In genomic region chr20:55194947-55195346, GRCh38 we compare ENCODE assay signal across 29 cellular contexts.
"Had no signal": no experiment of that assay in that cellular context is flagged by ENCODE, and none has a peak within 500 bp of the region (broad histone marks: within the 10 kb centered on the region; RNA-seq: fewer than 3 reads in every experiment).

No MANE protein-coding gene starts in this region.

- H3K9me3 ChIP-seq: ascending aorta had no signal

- H3K4me3 ChIP-seq: ascending aorta, cardiac muscle cell had no signal

- H3K27me3 ChIP-seq: ascending aorta, cardiac muscle cell had no signal

- H3K36me3 ChIP-seq: ascending aorta, cardiac muscle cell had no signal

- FAIRE-seq: bronchial epithelial cell, TTC549 had no signal

- ATAC-seq: activated CD8-positive, alpha-beta T cell treated with anti-CD3 and anti-CD28 coated beads for 36 hours; activated naive CD8-positive, alpha-beta T cell treated with anti-CD3 and anti-CD28 coated beads, Interleukin-2, amount 50 U/mL, for 24 hours; T-cell; T-helper 17 cell had no signal

- DNase-seq: activated B cell treated with CpG ODN at 0.5 μM for 24 hours; activated CD4-positive, alpha-beta memory T cell treated with anti-CD3 and anti-CD28 coated beads for 36 hours; activated CD4-positive, alpha-beta T cell treated with anti-CD3 and anti-CD28 coated beads for 4 hours; activated CD4-positive, alpha-beta T cell treated with anti-CD3 and anti-CD28 coated beads, Interleukin-2, amount 10 ng/mL, durations not matched to agents 24 days and 14 days; activated CD4-positive, alpha-beta T cell treated with anti-CD3 and anti-CD28 coated beads, Interleukin-2, amount 50 U/mL, for 1 hour; activated CD4-positive, alpha-beta T cell treated with anti-CD3 and anti-CD28 coated beads, Interleukin-2, amount 50 U/mL, for 4 hours; activated CD4-positive, CD25-positive, alpha-beta regulatory T cell treated with anti-CD3 and anti-CD28 coated beads, Interleukin-2, amount 50 U/mL, for 72 hours; activated CD8-positive, alpha-beta memory T cell treated with anti-CD3 and anti-CD28 coated beads, Interleukin-2, amount 50 U/mL, for 48 hours; activated CD8-positive, alpha-beta T cell treated with anti-CD3 and anti-CD28 coated beads for 36 hours; activated effector memory CD4-positive, alpha-beta T cell treated with Interleukin-2 at 50 U/mL for 16 hours; activated gamma-delta T cell; activated naive CD4-positive, alpha-beta T cell treated with anti-CD3 and anti-CD28 coated beads, Interleukin-2, amount 10 ng/mL, durations not matched to agents 7 days and 5 days; activated naive CD4-positive, alpha-beta T cell treated with Interleukin-2 at 50 U/mL for 16 hours; activated naive CD8-positive, alpha-beta T cell treated with anti-CD3 and anti-CD28 coated beads, Interleukin-2, amount 10 ng/mL, durations not matched to agents 7 days and 5 days; activated naive CD8-positive, alpha-beta T cell treated with anti-CD3 and anti-CD28 coated beads, Interleukin-2, amount 50 U/mL, for 24 hours; activated T-cell treated with anti-CD3 and anti-CD28 coated beads, Interleukin-2, amount 50 U/mL, for 24 hours; activated T-cell treated with anti-CD3 and anti-CD28 coated beads, Interleukin-2, amount 50 U/mL, for 48 hours; amygdala; anterior cingulate cortex; caudate nucleus; cerebellar nuclear complex; T-cell; T-helper 17 cell; T-helper 9 cell had no signal

- H3K27ac ChIP-seq: ascending aorta, cardiac muscle cell, VCaP had no signal

- H3K4me1 ChIP-seq: ascending aorta had no signal
